Comparison of ENCODE assay signal across 13 cellular contexts in genomic region chr6:111664565-111665039, GRCh38. TPM values are rescaled to one million over a fixed set of nuclear protein-coding genes. Genes with fewer than 3 reads are reported as not detected.
DNase-seq lines count a peak whose midpoint lies in the region; ATAC-seq, FAIRE-seq and TF ChIP-seq lines count a peak whose summit lies in the region.
"Had no signal": no experiment of that assay in that cellular context is flagged by ENCODE, and none has a peak within 500 bp of the region (broad histone marks: within the 10 kb centered on the region; RNA-seq: fewer than 3 reads in every experiment).

No MANE protein-coding gene starts in this region.

- no peaks in the 10 kb centered on the region for H4K20me1 ChIP-seq in endothelial cell of umbilical vein (replicated peaks; ENCODE audit: control insufficient read depth, extremely low read depth, insufficient read depth, low read length)

- H2AFZ ChIP-seq in endothelial cell of umbilical vein (ENCODE audit: low read depth, low read length), result no peak overlapping the region

- peaks cover 16 to 41% of the 10 kb centered on the region in 2 donors for H3K36me3 Mint-ChIP-seq in activated T-cell treated with anti-CD3 and anti-CD28 coated beads, Interleukin-2, amount 50 U/mL, for 72 hours (ENCODE audit: insufficient read depth in 2 of 2)
- H3K36me3 Mint-ChIP-seq in activated T-cell treated with anti-CD3 and anti-CD28 coated beads, Interleukin-2, amount 50 U/mL, for 4 hours (ENCODE audit: insufficient read depth), result peaks cover 53% of the 10 kb centered on the region
- H3K36me3 Mint-ChIP-seq in natural killer cell treated with Interleukin-12 subunit alpha and Interleukin-12 subunit beta and Interleukin-15 and Interleukin-18, amount 100 ng/mL, for 72 hours, result peaks cover 14% of the 10 kb centered on the region

- no peak for ATAC-seq in activated T-cell treated with anti-CD3 and anti-CD28 coated beads, Interleukin-2, amount 50 U/mL, for 72 hours (replicated peaks in 1 of 2)
- no peak for ATAC-seq in activated T-cell treated with anti-CD3 and anti-CD28 coated beads, Interleukin-2, amount 50 U/mL, for 4 hours
- ATAC-seq in natural killer cell treated with Interleukin-12 subunit alpha and Interleukin-12 subunit beta and Interleukin-15 and Interleukin-18, amount 100 ng/mL, for 72 hours, result no peak
- ATAC-seq: A549 had no signal

- no peaks in the 10 kb centered on the region for H3K79me2 ChIP-seq in endothelial cell of umbilical vein (ENCODE audit: control insufficient read depth, insufficient read depth, low read length)

- dilution Hi-C loops in endothelial cell of umbilical vein (cut with MboI; ENCODE audit: extremely low pct_ligation_motif_present, low sequenced_read_pairs), result no loop called here

- FAIRE-seq in endothelial cell of umbilical vein (lab: Jason Lieb, UNC), result peak; percentile 37
- FAIRE-seq: A549, endometrium, islet of Langerhans had no signal

- TF ChIP-seq CTCF in endothelial cell of umbilical vein (IDR thresholded peaks at IDR 0.05; ENCODE audit: extremely low read depth in 1 of 2, insufficient read depth in 1 of 2, low read depth in 1 of 2, low read length in 2 of 2) (no peak), tibial nerve (IDR thresholded peaks at IDR 0.05) (no peak)

- no peaks in the 10 kb centered on the region for H3K27me3 Mint-ChIP-seq in activated T-cell treated with anti-CD3 and anti-CD28 coated beads, Interleukin-2, amount 50 U/mL, for 72 hours (ENCODE audit: low read depth)
- H3K27me3 Mint-ChIP-seq in activated T-cell treated with anti-CD3 and anti-CD28 coated beads, Interleukin-2, amount 50 U/mL, for 4 hours (ENCODE audit: low read depth), result no peaks in the 10 kb centered on the region
- H3K27me3 Mint-ChIP-seq in natural killer cell treated with Interleukin-12 subunit alpha and Interleukin-12 subunit beta and Interleukin-15 and Interleukin-18, amount 100 ng/mL, for 72 hours, result no peaks in the 10 kb centered on the region

- H3K27me3 ChIP-seq in endothelial cell of umbilical vein (ENCODE audit: control insufficient read depth in 2 of 2, insufficient read depth in 2 of 2, low read length in 2 of 2) (no peaks in the 10 kb centered on the region), tibial nerve (no peaks in the 10 kb centered on the region)

- TF ChIP-seq EP300 in tibial nerve (IDR thresholded peaks at IDR 0.05), result no peak

- no peak for TF ChIP-seq POLR2A in endothelial cell of umbilical vein (IDR thresholded peaks at IDR 0.05; ENCODE audit: low read depth, low read length)
- no peak for TF ChIP-seq POLR2A in tibial nerve (IDR thresholded peaks at IDR 0.05)

- intact Hi-C loops in endothelial cell of umbilical vein (cut with micrococcal nuclease), result loop anchor here (5.0 kb wide), 1 partner anchor 378 kb away; no protein-coding TSS in a partner anchor

- no peak for DNase-seq in activated T-cell treated with anti-CD3 and anti-CD28 coated beads, Interleukin-2, amount 50 U/mL, for 72 hours
- DNase-seq in activated T-cell treated with anti-CD3 and anti-CD28 coated beads, Interleukin-2, amount 50 U/mL, for 4 hours, result no peak
- DNase-seq in endothelial cell of umbilical vein (ENCODE audit: low read depth, low spot score), result no peak
- DNase-seq in natural killer cell treated with Interleukin-12 subunit alpha and Interleukin-12 subunit beta and Interleukin-15 and Interleukin-18, amount 100 ng/mL, for 72 hours (ENCODE audit: low spot score), result no peak
- DNase-seq in tibial nerve (ENCODE audit: low spot score in 2 of 2), result no peak
- DNase-seq in DMS53 (lab: John Stamatoyannopoulos, UW), result no peak
- no peak for DNase-seq in stimulated activated CD4-positive, alpha-beta T cell treated with anti-CD3 and anti-CD28 coated beads, Interleukin-1b, Interleukin-23, amount 100 ng/mL, for 48 hours
- no peak for DNase-seq in activated CD4-positive, CD25-positive, alpha-beta regulatory T cell (lab: John Stamatoyannopoulos, UW)
- DNase-seq: activated effector memory CD4-positive, alpha-beta T cell treated with Interleukin-2 at 50 U/mL for 16 hours; NCI-H2227 treated with DMSO at 0.1 percent for 48 hours had no signal

- no TSS peak for BruUV-seq in endothelial cell of umbilical vein (replicated peaks; lab: Mats Ljungman, UMichigan)

- POLR2A ChIA-PET in endothelial cell of umbilical vein (lab: Charles Lee), result no interaction called here

- H3K4me1 ChIP-seq in endothelial cell of umbilical vein (ENCODE audit: control insufficient read depth, extremely low read depth, insufficient read depth, low read length) (peaks cover 27% of the 10 kb centered on the region), tibial nerve (peaks cover 0 to 69% (median 32%) of the 10 kb centered on the region in 4 donors)
- H3K4me1 ChIP-seq: A549 had no signal

- H3K4me3 Mint-ChIP-seq in activated T-cell treated with anti-CD3 and anti-CD28 coated beads, Interleukin-2, amount 50 U/mL, for 72 hours, result no peak overlapping the region
- H3K4me3 Mint-ChIP-seq in activated T-cell treated with anti-CD3 and anti-CD28 coated beads, Interleukin-2, amount 50 U/mL, for 4 hours, result no peak overlapping the region
- H3K4me3 Mint-ChIP-seq in natural killer cell treated with Interleukin-12 subunit alpha and Interleukin-12 subunit beta and Interleukin-15 and Interleukin-18, amount 100 ng/mL, for 72 hours, result no peak overlapping the region

- H3K27ac ChIP-seq in endothelial cell of umbilical vein (ENCODE audit: insufficient read depth, low read depth, low read length) (no peak overlapping the region), tibial nerve (peak overlapping the region in 3 of 4 donors; percentile 5 to 77 (median 64))
- H3K27ac ChIP-seq: A549 had no signal

- H3K36me3 ChIP-seq in endothelial cell of umbilical vein (ENCODE audit: control insufficient read depth in 2 of 2, extremely low read depth in 1 of 2, insufficient read depth in 2 of 2, low read length in 2 of 2), result peaks cover 2 to 3% of the 10 kb centered on the region in 2 experiments
- peaks cover 0 to 16% (median 0%) of the 10 kb centered on the region in 3 donors for H3K36me3 ChIP-seq in tibial nerve

- 75 to 77% methylated on average over 7 of the region's 7 CpGs for WGBS in tibial nerve, 2 donors

- no peaks in the 10 kb centered on the region for H3K9me3 Mint-ChIP-seq in activated T-cell treated with anti-CD3 and anti-CD28 coated beads, Interleukin-2, amount 50 U/mL, for 72 hours
- no peaks in the 10 kb centered on the region for H3K9me3 Mint-ChIP-seq in activated T-cell treated with anti-CD3 and anti-CD28 coated beads, Interleukin-2, amount 50 U/mL, for 4 hours
- H3K9me3 Mint-ChIP-seq in natural killer cell treated with Interleukin-12 subunit alpha and Interleukin-12 subunit beta and Interleukin-15 and Interleukin-18, amount 100 ng/mL, for 72 hours, result no peaks in the 10 kb centered on the region

- peak overlapping the region; percentile 72 for H3K27ac Mint-ChIP-seq in activated T-cell treated with anti-CD3 and anti-CD28 coated beads, Interleukin-2, amount 50 U/mL, for 72 hours
- peak overlapping the region; percentile 36 to 44 for H3K27ac Mint-ChIP-seq in natural killer cell treated with Interleukin-12 subunit alpha and Interleukin-12 subunit beta and Interleukin-15 and Interleukin-18, amount 100 ng/mL, for 72 hours

- H3K9ac ChIP-seq in endothelial cell of umbilical vein (replicated peaks; ENCODE audit: extremely low read depth, insufficient read depth, low read length), result no peak overlapping the region

- peaks cover 8% of the 10 kb centered on the region for H3K4me1 Mint-ChIP-seq in activated T-cell treated with anti-CD3 and anti-CD28 coated beads, Interleukin-2, amount 50 U/mL, for 72 hours (ENCODE audit: low read depth)
- H3K4me1 Mint-ChIP-seq in activated T-cell treated with anti-CD3 and anti-CD28 coated beads, Interleukin-2, amount 50 U/mL, for 4 hours (ENCODE audit: low read depth), result no peaks in the 10 kb centered on the region
- peaks cover 29 to 38% of the 10 kb centered on the region in 2 donors for H3K4me1 Mint-ChIP-seq in natural killer cell treated with Interleukin-12 subunit alpha and Interleukin-12 subunit beta and Interleukin-15 and Interleukin-18, amount 100 ng/mL, for 72 hours (ENCODE audit: low read depth in 2 of 2)

- H3K4me3 ChIP-seq in endothelial cell of umbilical vein (replicated peaks in 1 of 3; ENCODE audit: insufficient read depth in 1 of 3, low read depth in 1 of 3, low read length in 3 of 3) (no peak overlapping the region), tibial nerve (no peak overlapping the region)
- H3K4me3 ChIP-seq: A549 had no signal

- no peak overlapping the region for H3K4me2 ChIP-seq in endothelial cell of umbilical vein (ENCODE audit: insufficient read depth, low read length)
- H3K4me2 ChIP-seq: A549 had no signal

- H3K9me1 ChIP-seq in endothelial cell of umbilical vein (replicated peaks; ENCODE audit: control insufficient read depth, extremely low read depth, insufficient read depth, low read length), result no peaks in the 10 kb centered on the region

- H3K9me3 ChIP-seq in endothelial cell of umbilical vein (replicated peaks; ENCODE audit: control insufficient read depth, insufficient read depth, low read length), result no peaks in the 10 kb centered on the region
- no peaks in the 10 kb centered on the region for H3K9me3 ChIP-seq in tibial nerve
- H3K9me3 ChIP-seq: A549 had no signal

- CTCF ChIA-PET in endothelial cell of umbilical vein (lab: Charles Lee), result interaction anchor here (1.0 kb wide), 1 partner anchor 22 kb away, joined by 3 read pairs; no protein-coding TSS in a partner anchor

TF ChIP-seq in endothelial cell of umbilical vein, 7 proteins besides CTCF, POLR2A, EP300 and RAD21 (continues in another document):
- no peak for TF ChIP-seq MAX (IDR thresholded peaks at IDR 0.05; ENCODE audit: insufficient read depth, insufficient read length)
- TF ChIP-seq JUN (IDR thresholded peaks at IDR 0.05; ENCODE audit: borderline replicate concordance, insufficient read depth, insufficient read length, low read depth), result no peak

RNA-seq across cellular contexts. Expression of gene TRAF3IP2, which starts 58.9 kb away (rescaled TPM):
- 10 to 100 TPM; 29.3 to 45.5 TPM for total RNA-seq in activated T-cell treated with anti-CD3 and anti-CD28 coated beads, Interleukin-2, amount 50 U/mL, for 72 hours
- total RNA-seq in activated T-cell treated with anti-CD3 and anti-CD28 coated beads, Interleukin-2, amount 50 U/mL, for 4 hours, result 10 to 100 TPM; 15.3 to 20.8 (median 19.3) TPM
- 16.5 and 19.2 TPM in 2 replicates for total RNA-seq in endothelial cell of umbilical vein
- 17.1 and 18.1 TPM in 2 replicates for polyA plus RNA-seq in endothelial cell of umbilical vein
- polyA plus RNA-seq in endothelial cell of umbilical vein (2011; cell fraction: cytosol; rRNA removed), result 21.0 and 24.8 TPM in 2 replicates
- polyA plus RNA-seq in endothelial cell of umbilical vein (2011; cell fraction: nucleus; rRNA removed), result 12.4 and 13.2 TPM in 2 replicates
- 12.8 and 16.4 TPM in 2 replicates for polyA plus RNA-seq in endothelial cell of umbilical vein (2012)
- 17.3 and 17.8 TPM in 2 replicates for polyA minus RNA-seq in endothelial cell of umbilical vein
- 13.4 TPM for polyA minus RNA-seq in endothelial cell of umbilical vein (2011; cell fraction: cytosol; rRNA and poly(A)+ RNA removed)
- 6.3 and 8.6 TPM in 2 replicates for polyA minus RNA-seq in endothelial cell of umbilical vein (2011; cell fraction: nucleus; rRNA and poly(A)+ RNA removed)
- total RNA-seq in natural killer cell treated with Interleukin-12 subunit alpha and Interleukin-12 subunit beta and Interleukin-15 and Interleukin-18, amount 100 ng/mL, for 72 hours, result 10 to 100 TPM; 20.8 to 24.9 TPM
- total RNA-seq in tibial nerve, result 10 to 100 TPM; 17.2 to 30.6 (median 19.7) TPM
